In the genomic region with DNA sequence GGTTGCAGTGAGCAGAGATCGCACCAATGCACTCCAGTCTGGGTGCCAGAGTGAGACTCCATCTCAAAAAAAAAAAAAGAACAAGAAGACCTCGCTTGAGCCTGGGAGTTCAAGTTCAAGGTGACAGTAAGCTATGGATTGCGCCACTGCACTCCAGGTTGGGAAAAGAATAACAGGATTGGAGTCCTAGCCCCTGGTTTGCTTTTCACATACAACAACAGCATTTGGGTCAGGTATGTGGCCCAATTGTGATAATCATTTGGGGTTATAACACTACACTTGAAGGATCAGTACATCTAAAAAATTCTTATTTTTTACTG, we compare ENCODE assay signal across 1 cellular context.
A peak's percentile ranks its signal among the peaks of the same experiment; 100 is the strongest.
TF ChIP-seq lines count a peak whose summit lies in the region.

No MANE protein-coding gene starts in this region.

TF ChIP-seq in HepG2, 621 proteins besides CTCF, POLR2A, EP300 and RAD21 (continued from another document):
- TF ChIP-seq, protein P1, sequence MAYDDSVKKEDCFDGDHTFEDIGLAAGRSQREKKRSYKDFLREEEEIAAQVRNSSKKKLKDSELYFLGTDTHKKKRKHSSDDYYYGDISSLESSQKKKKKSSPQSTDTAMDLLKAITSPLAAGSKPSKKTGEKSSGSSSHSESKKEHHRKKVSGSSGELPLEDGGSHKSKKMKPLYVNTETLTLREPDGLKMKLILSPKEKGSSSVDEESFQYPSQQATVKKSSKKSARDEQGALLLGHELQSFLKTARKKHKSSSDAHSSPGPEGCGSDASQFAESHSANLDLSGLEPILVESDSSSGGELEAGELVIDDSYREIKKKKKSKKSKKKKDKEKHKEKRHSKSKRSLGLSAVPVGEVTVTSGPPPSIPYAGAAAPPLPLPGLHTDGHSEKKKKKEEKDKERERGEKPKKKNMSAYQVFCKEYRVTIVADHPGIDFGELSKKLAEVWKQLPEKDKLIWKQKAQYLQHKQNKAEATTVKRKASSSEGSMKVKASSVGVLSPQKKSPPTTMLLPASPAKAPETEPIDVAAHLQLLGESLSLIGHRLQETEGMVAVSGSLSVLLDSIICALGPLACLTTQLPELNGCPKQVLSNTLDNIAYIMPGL (CRISPR knock-in tag; IDR thresholded peaks at IDR 0.05; ENCODE audit: borderline replicate concordance in 1 of 2, low read depth in 1 of 2) = 0 out of 4 replicates have a peak, but pooled peaks of 1 of the 2 experiments have one; percentile 34
- TF ChIP-seq, protein P2, sequence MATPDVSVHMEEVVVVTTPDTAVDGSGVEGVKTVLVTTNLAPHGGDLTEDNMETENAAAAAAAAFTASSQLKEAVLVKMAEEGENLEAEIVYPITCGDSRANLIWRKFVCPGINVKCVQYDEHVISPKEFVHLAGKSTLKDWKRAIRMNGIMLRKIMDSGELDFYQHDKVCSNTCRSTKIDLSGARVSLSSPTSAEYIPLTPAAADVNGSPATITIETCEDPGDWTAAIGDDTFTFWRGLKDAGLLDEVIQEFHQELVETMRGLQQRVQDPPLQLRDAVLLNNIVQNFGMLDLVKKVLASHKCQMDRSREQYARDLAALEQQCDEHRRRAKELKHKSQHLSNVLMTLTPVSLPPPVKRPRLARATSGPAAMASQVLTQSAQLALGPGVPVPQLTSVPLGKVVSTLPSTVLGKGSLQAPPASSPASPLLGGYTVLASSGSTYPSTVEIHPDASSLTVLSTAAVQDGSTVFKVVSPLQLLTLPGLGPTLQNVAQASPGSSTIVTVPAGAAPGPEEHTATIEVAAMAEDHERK (CRISPR knock-in tag; IDR thresholded peaks at IDR 0.05; ENCODE audit: low read depth) = no peak
- TF ChIP-seq ZNF446 (CRISPR knock-in tag; IDR thresholded peaks at IDR 0.05) = no peak
- TF ChIP-seq ZNF878 (CRISPR knock-in tag; IDR thresholded peaks at IDR 0.05) = no peak
- TF ChIP-seq, protein P3, sequence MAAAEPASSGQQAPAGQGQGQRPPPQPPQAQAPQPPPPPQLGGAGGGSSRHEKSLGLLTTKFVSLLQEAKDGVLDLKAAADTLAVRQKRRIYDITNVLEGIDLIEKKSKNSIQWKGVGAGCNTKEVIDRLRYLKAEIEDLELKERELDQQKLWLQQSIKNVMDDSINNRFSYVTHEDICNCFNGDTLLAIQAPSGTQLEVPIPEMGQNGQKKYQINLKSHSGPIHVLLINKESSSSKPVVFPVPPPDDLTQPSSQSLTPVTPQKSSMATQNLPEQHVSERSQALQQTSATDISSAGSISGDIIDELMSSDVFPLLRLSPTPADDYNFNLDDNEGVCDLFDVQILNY (CRISPR knock-in tag; conservative IDR thresholded peaks at IDR 0.05) = no peak
- no peak for TF ChIP-seq SMAD1 (CRISPR knock-in tag; IDR thresholded peaks at IDR 0.05; ENCODE audit: borderline replicate concordance, low read depth)
- no peak for TF ChIP-seq ZSCAN25 (CRISPR knock-in tag; IDR thresholded peaks at IDR 0.05)
- TF ChIP-seq RARA (CRISPR knock-in tag; IDR thresholded peaks at IDR 0.05) = peak; percentile 96
- no peak for TF ChIP-seq MAFG (CRISPR knock-in tag; IDR thresholded peaks at IDR 0.05)
- no peak for TF ChIP-seq CC2D1A (CRISPR knock-in tag; IDR thresholded peaks at IDR 0.05)
- 0 out of 2 replicates have a peak, but pooled peaks have one; percentile 38 for TF ChIP-seq ZNF3 (CRISPR knock-in tag; IDR thresholded peaks at IDR 0.05)
- no peak for TF ChIP-seq FOXM1 (CRISPR knock-in tag; IDR thresholded peaks at IDR 0.05)
- TF ChIP-seq ISL2 (CRISPR knock-in tag; IDR thresholded peaks at IDR 0.05) = 0 out of 2 replicates have a peak, but pooled peaks have one; percentile 31
- peak in 1 of 2 experiments; percentile 64; a peak in 2 of 4 replicates for TF ChIP-seq NR2F1 (CRISPR knock-in tag; IDR thresholded peaks at IDR 0.05)
- TF ChIP-seq, protein P4, sequence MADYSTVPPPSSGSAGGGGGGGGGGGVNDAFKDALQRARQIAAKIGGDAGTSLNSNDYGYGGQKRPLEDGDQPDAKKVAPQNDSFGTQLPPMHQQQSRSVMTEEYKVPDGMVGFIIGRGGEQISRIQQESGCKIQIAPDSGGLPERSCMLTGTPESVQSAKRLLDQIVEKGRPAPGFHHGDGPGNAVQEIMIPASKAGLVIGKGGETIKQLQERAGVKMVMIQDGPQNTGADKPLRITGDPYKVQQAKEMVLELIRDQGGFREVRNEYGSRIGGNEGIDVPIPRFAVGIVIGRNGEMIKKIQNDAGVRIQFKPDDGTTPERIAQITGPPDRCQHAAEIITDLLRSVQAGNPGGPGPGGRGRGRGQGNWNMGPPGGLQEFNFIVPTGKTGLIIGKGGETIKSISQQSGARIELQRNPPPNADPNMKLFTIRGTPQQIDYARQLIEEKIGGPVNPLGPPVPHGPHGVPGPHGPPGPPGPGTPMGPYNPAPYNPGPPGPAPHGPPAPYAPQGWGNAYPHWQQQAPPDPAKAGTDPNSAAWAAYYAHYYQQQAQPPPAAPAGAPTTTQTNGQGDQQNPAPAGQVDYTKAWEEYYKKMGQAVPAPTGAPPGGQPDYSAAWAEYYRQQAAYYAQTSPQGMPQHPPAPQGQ (CRISPR knock-in tag; IDR thresholded peaks at IDR 0.05; ENCODE audit: borderline replicate concordance) = no peak
